In genomic region chr10:78846071-78846470, GRCh38 we compare ENCODE assay signal across 39 cellular contexts.
"Had no signal": no experiment of that assay in that cellular context is flagged by ENCODE, and none has a peak within 500 bp of the region (broad histone marks: within the 10 kb centered on the region; RNA-seq: fewer than 3 reads in every experiment).

No MANE protein-coding gene starts in this region.

- H3K4me1 Mint-ChIP-seq: activated CD4-positive, alpha-beta T cell treated with anti-CD3 and anti-CD28 coated beads, Interleukin-2, amount 10 ng/mL, durations not matched to agents 24 days and 14 days; activated naive CD8-positive, alpha-beta T cell treated with anti-CD3 and anti-CD28 coated beads for 36 hours; activated T-helper 17 cell treated with anti-CD3 and anti-CD28 coated beads, Interleukin-2, amount 50 U/mL, for 72 hours; central memory CD8-positive, alpha-beta T cell; WTC11 had no signal

- H3K4me1 ChIP-seq: adrenal gland, body of pancreas had no signal

- FAIRE-seq: astrocyte, TTC549 had no signal

- H3K27me3 ChIP-seq: adrenal gland, body of pancreas, cardiac muscle cell had no signal

- H3K36me3 ChIP-seq: adrenal gland, cardiac muscle cell had no signal

- H3K27ac Mint-ChIP-seq: activated CD4-positive, alpha-beta memory T cell treated with anti-CD3 and anti-CD28 coated beads for 36 hours; activated CD4-positive, alpha-beta T cell treated with anti-CD3 and anti-CD28 coated beads, Interleukin-2, amount 10 ng/mL, durations not matched to agents 24 days and 14 days; activated CD8-positive, alpha-beta T cell treated with anti-CD3 and anti-CD28 coated beads for 36 hours; activated naive CD4-positive, alpha-beta T cell treated with anti-CD3 and anti-CD28 coated beads for 36 hours; activated naive CD4-positive, alpha-beta T cell treated with anti-CD3 and anti-CD28 coated beads, Interleukin-2, amount 50 U/mL, for 72 hours; activated naive CD8-positive, alpha-beta T cell treated with anti-CD3 and anti-CD28 coated beads for 36 hours; activated T-cell treated with anti-CD3 and anti-CD28 coated beads, Interleukin-2, amount 50 U/mL, for 72 hours; activated T-helper 1 cell treated with anti-CD3 and anti-CD28 coated beads, Interleukin-12 subunit alpha, Interleukin-12 subunit beta, Interleukin-2, Interleukin-4 antibody, amounts not matched to agents 30 ng/mL and 10 ng/mL and 1 ng/mL, durations not matched to agents 14 hours and 24 hours and 36 hours; activated T-helper 17 cell treated with anti-CD3 and anti-CD28 coated beads, Interleukin-2, amount 50 U/mL, for 72 hours; T-helper 1 cell treated with Interleukin-12 subunit alpha and Interleukin-12 subunit beta and Interleukin-4 antibody, amounts not matched to agents 30 μg/mL and 1 μg/mL, for 36 hours; T-helper 2 cell treated with Interferon-gamma antibody and Interleukin-4, amounts not matched to agents 5 μg/mL and 100 μg/mL, for 36 hours; WTC11 had no signal

- H3K27me3 Mint-ChIP-seq: activated CD4-positive, alpha-beta memory T cell treated with anti-CD3 and anti-CD28 coated beads for 36 hours; activated CD4-positive, alpha-beta T cell treated with anti-CD3 and anti-CD28 coated beads, Interleukin-2, amount 10 ng/mL, durations not matched to agents 24 days and 14 days; activated CD8-positive, alpha-beta T cell treated with anti-CD3 and anti-CD28 coated beads for 36 hours; activated naive CD8-positive, alpha-beta T cell treated with anti-CD3 and anti-CD28 coated beads for 36 hours had no signal

- DNase-seq: activated CD4-positive, alpha-beta memory T cell treated with anti-CD3 and anti-CD28 coated beads for 36 hours; activated CD4-positive, alpha-beta T cell treated with anti-CD3 and anti-CD28 coated beads for 4 hours; activated CD4-positive, alpha-beta T cell treated with anti-CD3 and anti-CD28 coated beads, Interleukin-2, amount 10 ng/mL, durations not matched to agents 24 days and 14 days; activated CD4-positive, alpha-beta T cell treated with anti-CD3 and anti-CD28 coated beads, Interleukin-2, amount 50 U/mL, for 1 hour; activated CD4-positive, alpha-beta T cell treated with anti-CD3 and anti-CD28 coated beads, Interleukin-2, amount 50 U/mL, for 4 hours; activated CD4-positive, CD25-positive, alpha-beta regulatory T cell; activated CD4-positive, CD25-positive, alpha-beta regulatory T cell treated with anti-CD3 and anti-CD28 coated beads, Interleukin-2, amount 50 U/mL, for 72 hours; activated CD8-positive, alpha-beta memory T cell treated with anti-CD3 and anti-CD28 coated beads, Interleukin-2, amount 50 U/mL, for 4 hours; activated CD8-positive, alpha-beta T cell treated with anti-CD3 and anti-CD28 coated beads for 36 hours; activated effector memory CD4-positive, alpha-beta T cell treated with anti-CD3 and anti-CD28 coated beads, Interleukin-2, amount 50 U/mL, for 16 hours; activated gamma-delta T cell treated with Interleukin-2 at 50 U/mL for 16 hours; activated naive CD4-positive, alpha-beta T cell; activated naive CD4-positive, alpha-beta T cell treated with anti-CD3 and anti-CD28 coated beads for 36 hours; activated naive CD4-positive, alpha-beta T cell treated with anti-CD3 and anti-CD28 coated beads, Interleukin-2, amount 50 U/mL, for 16 hours; activated naive CD8-positive, alpha-beta T cell treated with anti-CD3 and anti-CD28 coated beads for 36 hours; activated T-cell treated with anti-CD3 and anti-CD28 coated beads for 4 hours; activated T-cell treated with anti-CD3 and anti-CD28 coated beads, Interleukin-2, amount 50 U/mL, for 1 hour; activated T-cell treated with anti-CD3 and anti-CD28 coated beads, Interleukin-2, amount 50 U/mL, for 4 hours; activated T-cell treated with anti-CD3 and anti-CD28 coated beads, Interleukin-2, amount 50 U/mL, for 72 hours; adrenal gland; amniotic stem cell; aorta; body of pancreas; cerebellar nuclear complex; SW 1271; T-helper 1 cell; T-helper 2 cell; T-helper 9 cell had no signal

- H3K4me3 Mint-ChIP-seq: activated CD4-positive, alpha-beta memory T cell treated with anti-CD3 and anti-CD28 coated beads for 36 hours; activated CD4-positive, alpha-beta T cell treated with anti-CD3 and anti-CD28 coated beads, Interleukin-2, amount 10 ng/mL, durations not matched to agents 24 days and 14 days; activated CD8-positive, alpha-beta T cell treated with anti-CD3 and anti-CD28 coated beads for 36 hours; activated naive CD4-positive, alpha-beta T cell treated with anti-CD3 and anti-CD28 coated beads for 36 hours; activated naive CD8-positive, alpha-beta T cell treated with anti-CD3 and anti-CD28 coated beads for 36 hours; activated T-cell treated with anti-CD3 and anti-CD28 coated beads, Interleukin-2, amount 50 U/mL, for 4 hours; activated T-cell treated with anti-CD3 and anti-CD28 coated beads, Interleukin-2, amount 50 U/mL, for 72 hours; activated T-helper 1 cell treated with anti-CD3 and anti-CD28 coated beads, Interleukin-12 subunit alpha, Interleukin-12 subunit beta, Interleukin-2, Interleukin-4 antibody, amounts not matched to agents 30 ng/mL and 10 ng/mL and 1 ng/mL, durations not matched to agents 14 hours and 24 hours and 36 hours; activated T-helper 17 cell treated with anti-CD3 and anti-CD28 coated beads, Interleukin-2, amount 50 U/mL, for 72 hours; central memory CD8-positive, alpha-beta T cell; T-helper 1 cell treated with Interleukin-12 subunit alpha and Interleukin-12 subunit beta and Interleukin-4 antibody, amounts not matched to agents 30 μg/mL and 1 μg/mL, for 36 hours; T-helper 2 cell treated with Interferon-gamma antibody and Interleukin-4, amounts not matched to agents 5 μg/mL and 100 μg/mL, for 36 hours; WTC11 had no signal

- H3K27ac ChIP-seq: adrenal gland, body of pancreas, cardiac muscle cell, VCaP had no signal

- H3K9me3 ChIP-seq: adrenal gland, body of pancreas had no signal

- H3K4me3 ChIP-seq: adrenal gland, body of pancreas, cardiac muscle cell had no signal

- ATAC-seq: activated CD8-positive, alpha-beta T cell treated with anti-CD3 and anti-CD28 coated beads for 36 hours; activated naive CD4-positive, alpha-beta T cell treated with anti-CD3 and anti-CD28 coated beads, Interleukin-2, amount 50 U/mL, for 72 hours; activated T-cell treated with anti-CD3 and anti-CD28 coated beads, Interleukin-2, amount 50 U/mL, for 4 hours; activated T-cell treated with anti-CD3 and anti-CD28 coated beads, Interleukin-2, amount 50 U/mL, for 72 hours; activated T-helper 17 cell treated with anti-CD3 and anti-CD28 coated beads, Interleukin-2, amount 50 U/mL, for 72 hours; body of pancreas; WTC11 had no signal

- H3K9me3 Mint-ChIP-seq: activated CD4-positive, alpha-beta T cell treated with anti-CD3 and anti-CD28 coated beads, Interleukin-2, amount 10 ng/mL, durations not matched to agents 24 days and 14 days; activated naive CD4-positive, alpha-beta T cell treated with anti-CD3 and anti-CD28 coated beads for 36 hours; activated naive CD8-positive, alpha-beta T cell treated with anti-CD3 and anti-CD28 coated beads for 36 hours; activated T-helper 1 cell treated with anti-CD3 and anti-CD28 coated beads, Interleukin-12 subunit alpha, Interleukin-12 subunit beta, Interleukin-2, Interleukin-4 antibody, amounts not matched to agents 30 ng/mL and 10 ng/mL and 1 ng/mL, durations not matched to agents 14 hours and 24 hours and 36 hours; central memory CD8-positive, alpha-beta T cell; T-helper 2 cell treated with Interferon-gamma antibody and Interleukin-4, amounts not matched to agents 5 μg/mL and 100 μg/mL, for 36 hours had no signal

- H3K36me3 Mint-ChIP-seq: activated CD4-positive, alpha-beta memory T cell treated with anti-CD3 and anti-CD28 coated beads for 36 hours; activated naive CD4-positive, alpha-beta T cell treated with anti-CD3 and anti-CD28 coated beads, Interleukin-2, amount 50 U/mL, for 72 hours; activated naive CD8-positive, alpha-beta T cell treated with anti-CD3 and anti-CD28 coated beads for 36 hours had no signal
